In the genomic region with DNA sequence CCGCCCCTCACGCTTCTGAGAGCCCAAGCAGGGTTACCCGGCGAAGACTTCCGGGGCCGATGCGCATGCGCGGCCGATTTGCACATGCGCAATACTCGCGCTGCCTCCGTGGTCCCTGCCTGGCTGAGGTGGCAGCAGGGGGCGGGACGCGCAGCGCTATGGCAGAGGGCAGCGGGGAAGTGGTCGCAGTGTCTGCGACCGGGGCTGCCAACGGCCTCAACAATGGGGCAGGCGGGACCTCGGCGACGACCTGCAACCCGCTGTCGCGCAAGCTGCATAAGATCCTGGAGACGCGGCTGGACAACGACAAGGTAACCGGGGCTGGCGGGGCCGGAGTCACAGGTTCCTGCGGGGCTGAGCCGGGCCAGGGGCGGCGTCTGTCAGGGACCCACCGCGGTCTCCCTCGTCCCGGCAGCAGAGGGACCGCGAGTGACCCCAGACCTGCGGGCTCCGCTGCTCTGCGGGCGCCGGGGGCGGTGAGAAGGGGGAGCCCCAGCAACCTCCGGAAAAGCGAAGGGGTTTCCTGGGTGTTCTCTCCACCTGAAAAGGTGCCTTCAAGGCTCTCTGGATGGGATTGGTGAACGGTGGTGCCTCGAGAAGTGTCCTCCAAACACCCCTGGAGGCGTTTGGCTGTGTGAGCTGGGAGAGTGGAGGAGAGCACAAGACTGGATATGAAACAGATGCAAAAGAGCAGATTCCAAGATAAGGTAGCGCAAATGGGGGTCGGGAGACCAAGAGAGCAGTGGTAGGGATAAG, we compare ENCODE assay signal across 8 cellular contexts. TPM values are rescaled to one million over a fixed set of nuclear protein-coding genes. Genes with fewer than 3 reads are reported as not detected.
DNase-seq lines count a peak whose midpoint lies in the region; ATAC-seq, FAIRE-seq and TF ChIP-seq lines count a peak whose summit lies in the region.

Gene COG6, plus strand, starts transcription at position 94 of the 756 bp plus-strand sequence. Its CDS starts 65 bp downstream, at position 159.

- ATAC-seq in GM21367 (IDR thresholded peaks at IDR 0.05; ENCODE audit: unreplicated experiment) = peak; percentile 93

- in situ Hi-C loops in endometrial microvascular endothelial cells (cut with HindIII; ENCODE audit: inconsistent ontology term, low pct_unique_long_range_greater_than_20kb, low sequenced_read_pairs) = no loop called here

- H3K27me3 Mint-ChIP-seq in mesothelial cell of epicardium (ENCODE audit: low read depth) = peaks cover 2% of the 10 kb centered on the region

- DNase-seq in D721Med (ENCODE audit: insufficient read length, low spot score) = peak; percentile 55
- peak; percentile 86 for DNase-seq in HT1080 (ENCODE audit: low read depth)
- DNase-seq in NOMO-1 treated with dmso at 0.1 percent for 144 hours (lab: John Stamatoyannopoulos, UW; ENCODE audit: unreplicated experiment) = peak; percentile 56
- peak; percentile 71 for DNase-seq in activated CD8-positive, alpha-beta memory T cell treated with anti-CD3 and anti-CD28 coated beads, Interleukin-2, amount 50 U/mL, for 1 hour (ENCODE audit: extremely low read depth)
- DNase-seq in mesothelial cell of epicardium (ENCODE audit: low spot score in 2 of 2, unreplicated experiment in 2 of 2) = peak; percentile 82 to 99
- DNase-seq in stimulated activated CD8-positive, alpha-beta memory T cell treated with anti-CD3 and anti-CD28 coated beads, Interleukin-15, amount 100 ng/mL, for 4 hours (ENCODE audit: low read depth in 2 of 2) = peak; percentile 90 to 91

- H3K4me3 Mint-ChIP-seq in mesothelial cell of epicardium = peak within 1 kb of the TSS; percentile 92

- H3K27ac Mint-ChIP-seq in mesothelial cell of epicardium = peak within 1 kb of the TSS; percentile 88

- FAIRE-seq in D721Med (lab: Jason Lieb, UNC) = no peak

- peaks cover 25% of the 10 kb centered on the region for H3K4me1 Mint-ChIP-seq in mesothelial cell of epicardium

- TF ChIP-seq CTCF in D721Med (IDR thresholded peaks at IDR 0.05; ENCODE audit: insufficient read depth, missing control alignments) = peak; percentile 8
- no peak for TF ChIP-seq CTCF in mesothelial cell of epicardium (IDR thresholded peaks at IDR 0.05; ENCODE audit: unreplicated experiment)

- H3K36me3 Mint-ChIP-seq in mesothelial cell of epicardium = no peaks in the 10 kb centered on the region

- no peaks in the 10 kb centered on the region for H3K9me3 Mint-ChIP-seq in mesothelial cell of epicardium

RNA-seq across cellular contexts. Expression of gene COG6, which starts in this region (rescaled TPM):
- 6.9 and 7.7 TPM in 2 replicates for total RNA-seq in HT1080 (2014; rRNA removed; shearing (Covaris generic))
- 13.0 and 17.4 TPM in 2 replicates for polyA plus RNA-seq in HT1080 (2015; cell fraction: cytosol; rRNA removed)
- 19.4 and 22.3 TPM in 2 replicates for polyA plus RNA-seq in HT1080 (2015; cell fraction: nucleus; rRNA removed)
- total RNA-seq in endometrial microvascular endothelial cells (ENCODE audit: inconsistent ontology term) (12.9 TPM), mesothelial cell of epicardium (47.8 to 54.4 TPM (median 49.4 TPM) in 3 replicates)

Comparison
In these comparisons a context has a peak if more than half of its experiments do, and no peak if none do; other contexts are left out.
1. Peak in every context shown above with its lines: DNase-seq and ATAC-seq.